Comparison of ENCODE assay signal across 13 cellular contexts in the genomic region with DNA sequence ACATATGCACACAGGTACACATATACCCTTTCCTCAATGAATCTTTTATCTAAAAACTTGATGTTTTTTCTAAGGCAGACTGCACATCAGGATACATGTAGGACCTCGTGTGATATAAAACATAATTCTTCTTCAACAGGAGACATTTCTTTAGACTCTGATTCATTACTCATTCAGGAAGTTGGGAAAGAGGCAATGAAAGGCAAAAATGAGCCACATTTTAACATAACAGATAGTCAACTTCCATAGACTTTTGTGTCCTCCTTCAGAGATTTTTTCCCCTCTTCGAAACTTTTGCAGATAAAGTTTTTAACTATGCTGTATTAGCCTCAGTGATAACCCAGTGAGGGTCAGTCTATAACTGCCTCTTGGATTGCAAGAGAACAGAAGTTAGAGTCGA.
"Had no signal": no experiment of that assay in that cellular context is flagged by ENCODE, and none has a peak within 500 bp of the region (broad histone marks: within the 10 kb centered on the region; RNA-seq: fewer than 3 reads in every experiment).

No MANE protein-coding gene starts in this region.

- H3K36me3 ChIP-seq: left lung, neural progenitor cell, pancreas had no signal

- H3K27me3 ChIP-seq: left lung, neural progenitor cell, pancreas, testis had no signal

- DNase-seq: activated CD4-positive, alpha-beta T cell treated with anti-CD3 and anti-CD28 coated beads, Interleukin-2, amount 50 U/mL, for 4 hours; activated T-cell treated with anti-CD3 and anti-CD28 coated beads, Interleukin-2, amount 50 U/mL, for 1 hour; amygdala; dorsolateral prefrontal cortex; foreskin fibroblast; left lung; pancreas; stimulated activated CD4-positive, alpha-beta T cell treated with anti-CD3 and anti-CD28 coated beads, Interleukin-15, amount 100 ng/mL, for 24 hours; stimulated activated CD4-positive, alpha-beta T cell treated with anti-CD3 and anti-CD28 coated beads, Interleukin-4, amount 100 ng/mL, for 24 hours; testis had no signal

- H3K4me1 ChIP-seq: left lung, neural progenitor cell, pancreas, testis had no signal

- H3K27ac ChIP-seq: dorsolateral prefrontal cortex, left lung, neural progenitor cell, pancreas, testis had no signal

- H3K4me3 ChIP-seq: dorsolateral prefrontal cortex, left lung, neural progenitor cell, pancreas, testis had no signal

- ATAC-seq: activated CD4-positive, CD25-positive, alpha-beta regulatory T cell treated with anti-CD3 and anti-CD28 coated beads, Interleukin-2, amount 50 U/mL, for 24 hours; esophagus mucosa had no signal

- H3K9me3 ChIP-seq: left lung, pancreas, testis had no signal
